In the genomic region with DNA sequence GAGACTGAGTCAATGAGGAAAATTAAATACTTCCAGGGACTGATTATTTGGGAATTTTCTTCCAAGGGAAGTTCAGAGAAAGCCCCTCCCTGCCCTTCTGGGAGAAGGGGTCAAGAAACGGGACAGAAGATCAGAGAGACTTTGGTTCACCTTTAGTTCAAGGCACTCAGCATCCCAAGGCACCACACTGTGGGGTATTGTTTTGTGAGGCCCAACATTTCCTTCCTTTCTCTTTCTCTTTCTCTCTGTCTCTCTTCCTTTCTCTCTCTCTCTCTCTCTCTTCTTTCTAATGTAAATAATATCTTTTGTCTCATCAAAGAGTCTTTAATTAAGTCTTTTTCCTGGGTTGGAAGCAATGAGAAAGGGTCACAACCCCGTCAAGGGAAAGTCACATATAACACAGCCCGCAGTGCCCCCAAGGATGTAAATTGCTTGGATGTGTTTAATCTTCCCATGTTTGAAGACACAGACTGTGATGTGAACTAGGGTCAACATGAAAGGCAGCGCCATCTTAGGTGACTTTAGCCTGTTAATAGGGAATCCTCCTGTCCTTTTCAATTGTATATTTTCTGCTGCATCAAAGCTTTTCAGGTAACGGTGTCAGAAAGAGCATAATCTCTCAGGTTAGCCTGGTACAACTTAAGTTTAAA, we compare ENCODE assay signal across 20 cellular contexts.
"Had no signal": no experiment of that assay in that cellular context is flagged by ENCODE, and none has a peak within 500 bp of the region (broad histone marks: within the 10 kb centered on the region; RNA-seq: fewer than 3 reads in every experiment).

No MANE protein-coding gene starts in this region.

- FAIRE-seq: endometrium had no signal

- H3K9me3 ChIP-seq: lower lobe of right lung, tibial artery, vagina had no signal

- H3K36me3 ChIP-seq: lower lobe of right lung, tibial artery, vagina had no signal

- DNase-seq: activated CD4-positive, alpha-beta T cell treated with anti-CD3 and anti-CD28 coated beads for 48 hours; activated CD8-positive, alpha-beta memory T cell treated with anti-CD3 and anti-CD28 coated beads, Interleukin-2, amount 50 U/mL, for 4 hours; activated CD8-positive, alpha-beta T cell treated with anti-CD3 and anti-CD28 coated beads, Interleukin-2, amount 10 ng/mL, durations not matched to agents 7 days and 5 days; activated gamma-delta T cell; activated T-cell treated with anti-CD3 and anti-CD28 coated beads, Interleukin-2, amount 50 U/mL, for 72 hours; amniotic stem cell; dorsolateral prefrontal cortex; left cardiac atrium; lower lobe of right lung; midbrain; naive B cell; posterior cingulate gyrus; stimulated activated CD4-positive, alpha-beta T cell treated with anti-CD3 and anti-CD28 coated beads, Interleukin-15, amount 100 ng/mL, for 24 hours; stimulated activated CD4-positive, alpha-beta T cell treated with anti-CD3 and anti-CD28 coated beads, Interleukin-4, amount 100 ng/mL, for 1 hour; stimulated activated naive CD4-positive, alpha-beta T cell; T-helper 17 cell; tibial artery had no signal

- H3K4me1 ChIP-seq: lower lobe of right lung, tibial artery, vagina had no signal

- H3K4me3 Mint-ChIP-seq: activated CD8-positive, alpha-beta T cell treated with anti-CD3 and anti-CD28 coated beads, Interleukin-2, amount 10 ng/mL, durations not matched to agents 7 days and 5 days; activated naive CD8-positive, alpha-beta T cell; activated T-cell treated with anti-CD3 and anti-CD28 coated beads, Interleukin-2, amount 50 U/mL, for 72 hours; naive B cell; T-helper 17 cell had no signal

- H3K27me3 ChIP-seq: dorsolateral prefrontal cortex, tibial artery, vagina had no signal

- H3K27ac ChIP-seq: dorsolateral prefrontal cortex, lower lobe of right lung, tibial artery, vagina had no signal

- H3K27ac Mint-ChIP-seq: activated CD8-positive, alpha-beta T cell treated with anti-CD3 and anti-CD28 coated beads, Interleukin-2, amount 10 ng/mL, durations not matched to agents 7 days and 5 days; activated naive CD8-positive, alpha-beta T cell; activated T-cell treated with anti-CD3 and anti-CD28 coated beads, Interleukin-2, amount 50 U/mL, for 72 hours; naive B cell; T-helper 17 cell had no signal

- H3K27me3 Mint-ChIP-seq: activated naive CD8-positive, alpha-beta T cell; naive B cell; T-helper 17 cell had no signal

- H3K4me3 ChIP-seq: dorsolateral prefrontal cortex, lower lobe of right lung, tibial artery, vagina had no signal

- H3K4me1 Mint-ChIP-seq: naive B cell, T-helper 17 cell had no signal

- ATAC-seq: activated CD8-positive, alpha-beta T cell treated with anti-CD3 and anti-CD28 coated beads, Interleukin-2, amount 10 ng/mL, durations not matched to agents 7 days and 5 days; activated T-cell treated with anti-CD3 and anti-CD28 coated beads, Interleukin-2, amount 50 U/mL, for 72 hours; left cardiac atrium; lower lobe of right lung; T-helper 17 cell had no signal

- H3K36me3 Mint-ChIP-seq: activated naive CD8-positive, alpha-beta T cell; naive B cell had no signal
